2 cellular contexts compared by ENCODE assay signal in the genomic region with DNA sequence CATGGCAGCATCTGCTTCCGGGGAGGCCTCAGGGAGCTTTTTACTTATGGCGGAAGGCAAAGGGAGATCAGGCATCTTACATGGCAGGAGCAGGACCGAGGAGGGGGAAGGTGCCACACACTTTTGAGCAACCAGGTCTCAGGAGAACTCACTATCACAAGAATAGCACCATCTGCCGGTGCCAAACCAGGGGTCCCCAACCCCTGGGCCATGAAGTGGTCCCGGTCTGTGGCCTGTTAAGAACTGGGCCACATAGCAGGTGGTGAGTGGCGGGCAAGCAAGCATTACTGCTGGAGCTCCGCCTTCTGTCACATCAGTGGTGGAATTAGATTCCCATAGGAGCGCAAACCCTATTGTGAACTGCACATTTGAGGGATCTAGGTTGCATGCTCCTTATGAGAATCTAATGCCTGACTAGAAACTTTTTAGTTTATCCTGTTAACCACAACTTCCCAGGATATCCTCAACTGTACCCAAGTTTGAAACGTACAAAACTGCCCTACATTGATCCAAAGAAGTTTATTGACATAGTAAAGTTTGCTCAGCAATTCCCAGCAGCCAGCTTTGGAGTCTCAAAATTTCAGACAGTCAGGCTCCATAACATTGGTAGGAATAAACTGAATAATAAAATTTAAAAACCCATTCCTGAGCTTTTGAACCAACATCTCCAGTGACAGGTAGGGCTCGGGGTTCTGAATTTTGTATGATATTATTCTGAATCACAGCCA.
TF ChIP-seq lines count a peak whose summit lies in the region.

No MANE protein-coding gene starts in this region.

TF ChIP-seq in GM23338, 12 proteins besides CTCF, POLR2A, EP300 and RAD21:
- TF ChIP-seq, protein P1, sequence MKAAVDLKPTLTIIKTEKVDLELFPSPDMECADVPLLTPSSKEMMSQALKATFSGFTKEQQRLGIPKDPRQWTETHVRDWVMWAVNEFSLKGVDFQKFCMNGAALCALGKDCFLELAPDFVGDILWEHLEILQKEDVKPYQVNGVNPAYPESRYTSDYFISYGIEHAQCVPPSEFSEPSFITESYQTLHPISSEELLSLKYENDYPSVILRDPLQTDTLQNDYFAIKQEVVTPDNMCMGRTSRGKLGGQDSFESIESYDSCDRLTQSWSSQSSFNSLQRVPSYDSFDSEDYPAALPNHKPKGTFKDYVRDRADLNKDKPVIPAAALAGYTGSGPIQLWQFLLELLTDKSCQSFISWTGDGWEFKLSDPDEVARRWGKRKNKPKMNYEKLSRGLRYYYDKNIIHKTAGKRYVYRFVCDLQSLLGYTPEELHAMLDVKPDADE (IDR thresholded peaks at IDR 0.05), result no peak
- TF ChIP-seq STAT1 (IDR thresholded peaks at IDR 0.05; ENCODE audit: unreplicated experiment) (no peak), POLR2AphosphoS5 (IDR thresholded peaks at IDR 0.05; ENCODE audit: low read depth) (no peak), NANOG (IDR thresholded peaks at IDR 0.05; ENCODE audit: borderline replicate concordance) (no peak), EZH2phosphoT487 (IDR thresholded peaks at IDR 0.05; ENCODE audit: unreplicated experiment) (no peak)
- TF ChIP-seq, protein P2, sequence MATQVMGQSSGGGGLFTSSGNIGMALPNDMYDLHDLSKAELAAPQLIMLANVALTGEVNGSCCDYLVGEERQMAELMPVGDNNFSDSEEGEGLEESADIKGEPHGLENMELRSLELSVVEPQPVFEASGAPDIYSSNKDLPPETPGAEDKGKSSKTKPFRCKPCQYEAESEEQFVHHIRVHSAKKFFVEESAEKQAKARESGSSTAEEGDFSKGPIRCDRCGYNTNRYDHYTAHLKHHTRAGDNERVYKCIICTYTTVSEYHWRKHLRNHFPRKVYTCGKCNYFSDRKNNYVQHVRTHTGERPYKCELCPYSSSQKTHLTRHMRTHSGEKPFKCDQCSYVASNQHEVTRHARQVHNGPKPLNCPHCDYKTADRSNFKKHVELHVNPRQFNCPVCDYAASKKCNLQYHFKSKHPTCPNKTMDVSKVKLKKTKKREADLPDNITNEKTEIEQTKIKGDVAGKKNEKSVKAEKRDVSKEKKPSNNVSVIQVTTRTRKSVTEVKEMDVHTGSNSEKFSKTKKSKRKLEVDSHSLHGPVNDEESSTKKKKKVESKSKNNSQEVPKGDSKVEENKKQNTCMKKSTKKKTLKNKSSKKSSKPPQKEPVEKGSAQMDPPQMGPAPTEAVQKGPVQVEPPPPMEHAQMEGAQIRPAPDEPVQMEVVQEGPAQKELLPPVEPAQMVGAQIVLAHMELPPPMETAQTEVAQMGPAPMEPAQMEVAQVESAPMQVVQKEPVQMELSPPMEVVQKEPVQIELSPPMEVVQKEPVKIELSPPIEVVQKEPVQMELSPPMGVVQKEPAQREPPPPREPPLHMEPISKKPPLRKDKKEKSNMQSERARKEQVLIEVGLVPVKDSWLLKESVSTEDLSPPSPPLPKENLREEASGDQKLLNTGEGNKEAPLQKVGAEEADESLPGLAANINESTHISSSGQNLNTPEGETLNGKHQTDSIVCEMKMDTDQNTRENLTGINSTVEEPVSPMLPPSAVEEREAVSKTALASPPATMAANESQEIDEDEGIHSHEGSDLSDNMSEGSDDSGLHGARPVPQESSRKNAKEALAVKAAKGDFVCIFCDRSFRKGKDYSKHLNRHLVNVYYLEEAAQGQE (IDR thresholded peaks at IDR 0.05; ENCODE audit: unreplicated experiment), result no peak
- TF ChIP-seq, protein P3, sequence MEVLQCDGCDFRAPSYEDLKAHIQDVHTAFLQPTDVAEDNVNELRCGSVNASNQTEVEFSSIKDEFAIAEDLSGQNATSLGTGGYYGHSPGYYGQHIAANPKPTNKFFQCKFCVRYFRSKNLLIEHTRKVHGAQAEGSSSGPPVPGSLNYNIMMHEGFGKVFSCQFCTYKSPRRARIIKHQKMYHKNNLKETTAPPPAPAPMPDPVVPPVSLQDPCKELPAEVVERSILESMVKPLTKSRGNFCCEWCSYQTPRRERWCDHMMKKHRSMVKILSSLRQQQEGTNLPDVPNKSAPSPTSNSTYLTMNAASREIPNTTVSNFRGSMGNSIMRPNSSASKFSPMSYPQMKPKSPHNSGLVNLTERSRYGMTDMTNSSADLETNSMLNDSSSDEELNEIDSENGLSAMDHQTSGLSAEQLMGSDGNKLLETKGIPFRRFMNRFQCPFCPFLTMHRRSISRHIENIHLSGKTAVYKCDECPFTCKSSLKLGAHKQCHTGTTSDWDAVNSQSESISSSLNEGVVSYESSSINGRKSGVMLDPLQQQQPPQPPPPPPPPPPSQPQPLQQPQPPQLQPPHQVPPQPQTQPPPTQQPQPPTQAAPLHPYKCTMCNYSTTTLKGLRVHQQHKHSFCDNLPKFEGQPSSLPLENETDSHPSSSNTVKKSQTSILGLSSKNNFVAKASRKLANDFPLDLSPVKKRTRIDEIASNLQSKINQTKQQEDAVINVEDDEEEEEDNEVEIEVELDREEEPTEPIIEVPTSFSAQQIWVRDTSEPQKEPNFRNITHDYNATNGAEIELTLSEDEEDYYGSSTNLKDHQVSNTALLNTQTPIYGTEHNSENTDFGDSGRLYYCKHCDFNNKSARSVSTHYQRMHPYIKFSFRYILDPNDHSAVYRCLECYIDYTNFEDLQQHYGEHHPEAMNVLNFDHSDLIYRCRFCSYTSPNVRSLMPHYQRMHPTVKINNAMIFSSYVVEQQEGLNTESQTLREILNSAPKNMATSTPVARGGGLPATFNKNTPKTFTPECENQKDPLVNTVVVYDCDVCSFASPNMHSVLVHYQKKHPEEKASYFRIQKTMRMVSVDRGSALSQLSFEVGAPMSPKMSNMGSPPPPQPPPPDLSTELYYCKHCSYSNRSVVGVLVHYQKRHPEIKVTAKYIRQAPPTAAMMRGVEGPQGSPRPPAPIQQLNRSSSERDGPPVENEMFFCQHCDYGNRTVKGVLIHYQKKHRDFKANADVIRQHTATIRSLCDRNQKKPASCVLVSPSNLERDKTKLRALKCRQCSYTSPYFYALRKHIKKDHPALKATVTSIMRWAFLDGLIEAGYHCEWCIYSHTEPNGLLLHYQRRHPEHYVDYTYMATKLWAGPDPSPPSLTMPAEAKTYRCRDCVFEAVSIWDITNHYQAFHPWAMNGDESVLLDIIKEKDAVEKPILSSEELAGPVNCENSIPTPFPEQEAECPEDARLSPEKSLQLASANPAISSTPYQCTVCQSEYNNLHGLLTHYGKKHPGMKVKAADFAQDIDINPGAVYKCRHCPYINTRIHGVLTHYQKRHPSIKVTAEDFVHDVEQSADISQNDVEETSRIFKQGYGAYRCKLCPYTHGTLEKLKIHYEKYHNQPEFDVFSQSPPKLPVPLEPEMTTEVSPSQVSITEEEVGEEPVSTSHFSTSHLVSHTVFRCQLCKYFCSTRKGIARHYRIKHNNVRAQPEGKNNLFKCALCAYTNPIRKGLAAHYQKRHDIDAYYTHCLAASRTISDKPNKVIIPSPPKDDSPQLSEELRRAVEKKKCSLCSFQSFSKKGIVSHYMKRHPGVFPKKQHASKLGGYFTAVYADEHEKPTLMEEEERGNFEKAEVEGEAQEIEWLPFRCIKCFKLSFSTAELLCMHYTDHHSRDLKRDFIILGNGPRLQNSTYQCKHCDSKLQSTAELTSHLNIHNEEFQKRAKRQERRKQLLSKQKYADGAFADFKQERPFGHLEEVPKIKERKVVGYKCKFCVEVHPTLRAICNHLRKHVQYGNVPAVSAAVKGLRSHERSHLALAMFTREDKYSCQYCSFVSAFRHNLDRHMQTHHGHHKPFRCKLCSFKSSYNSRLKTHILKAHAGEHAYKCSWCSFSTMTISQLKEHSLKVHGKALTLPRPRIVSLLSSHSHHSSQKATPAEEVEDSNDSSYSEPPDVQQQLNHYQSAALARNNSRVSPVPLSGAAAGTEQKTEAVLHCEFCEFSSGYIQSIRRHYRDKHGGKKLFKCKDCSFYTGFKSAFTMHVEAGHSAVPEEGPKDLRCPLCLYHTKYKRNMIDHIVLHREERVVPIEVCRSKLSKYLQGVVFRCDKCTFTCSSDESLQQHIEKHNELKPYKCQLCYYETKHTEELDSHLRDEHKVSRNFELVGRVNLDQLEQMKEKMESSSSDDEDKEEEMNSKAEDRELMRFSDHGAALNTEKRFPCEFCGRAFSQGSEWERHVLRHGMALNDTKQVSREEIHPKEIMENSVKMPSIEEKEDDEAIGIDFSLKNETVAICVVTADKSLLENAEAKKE (CRISPR knock-in tag; IDR thresholded peaks at IDR 0.05), result no peak
TF ChIP-seq in GM23338: peak in this region for 0.

TF ChIP-seq in WTC11, 78 proteins besides CTCF, POLR2A, EP300 and RAD21:
- TF ChIP-seq, protein P4, sequence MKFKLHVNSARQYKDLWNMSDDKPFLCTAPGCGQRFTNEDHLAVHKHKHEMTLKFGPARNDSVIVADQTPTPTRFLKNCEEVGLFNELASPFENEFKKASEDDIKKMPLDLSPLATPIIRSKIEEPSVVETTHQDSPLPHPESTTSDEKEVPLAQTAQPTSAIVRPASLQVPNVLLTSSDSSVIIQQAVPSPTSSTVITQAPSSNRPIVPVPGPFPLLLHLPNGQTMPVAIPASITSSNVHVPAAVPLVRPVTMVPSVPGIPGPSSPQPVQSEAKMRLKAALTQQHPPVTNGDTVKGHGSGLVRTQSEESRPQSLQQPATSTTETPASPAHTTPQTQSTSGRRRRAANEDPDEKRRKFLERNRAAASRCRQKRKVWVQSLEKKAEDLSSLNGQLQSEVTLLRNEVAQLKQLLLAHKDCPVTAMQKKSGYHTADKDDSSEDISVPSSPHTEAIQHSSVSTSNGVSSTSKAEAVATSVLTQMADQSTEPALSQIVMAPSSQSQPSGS (CRISPR knock-in tag; IDR thresholded peaks at IDR 0.05; ENCODE audit: borderline replicate concordance, low read depth), result no peak
- no peak for TF ChIP-seq ZNF121 (CRISPR knock-in tag; IDR thresholded peaks at IDR 0.05)
- TF ChIP-seq EMX1 (CRISPR knock-in tag; IDR thresholded peaks at IDR 0.05), result no peak
- no peak for TF ChIP-seq CREM (CRISPR knock-in tag; IDR thresholded peaks at IDR 0.05)
- no peak for TF ChIP-seq SMAD4 (CRISPR knock-in tag; IDR thresholded peaks at IDR 0.05)
- TF ChIP-seq FOXK1 (CRISPR knock-in tag; IDR thresholded peaks at IDR 0.05), result no peak
- TF ChIP-seq RORB (CRISPR knock-in tag; IDR thresholded peaks at IDR 0.05), result no peak
- TF ChIP-seq FOXJ3 (CRISPR knock-in tag; IDR thresholded peaks at IDR 0.05; ENCODE audit: borderline replicate concordance), result no peak
- no peak for TF ChIP-seq ZNF263 (CRISPR knock-in tag; IDR thresholded peaks at IDR 0.05; ENCODE audit: low read depth)
- TF ChIP-seq, protein P5, sequence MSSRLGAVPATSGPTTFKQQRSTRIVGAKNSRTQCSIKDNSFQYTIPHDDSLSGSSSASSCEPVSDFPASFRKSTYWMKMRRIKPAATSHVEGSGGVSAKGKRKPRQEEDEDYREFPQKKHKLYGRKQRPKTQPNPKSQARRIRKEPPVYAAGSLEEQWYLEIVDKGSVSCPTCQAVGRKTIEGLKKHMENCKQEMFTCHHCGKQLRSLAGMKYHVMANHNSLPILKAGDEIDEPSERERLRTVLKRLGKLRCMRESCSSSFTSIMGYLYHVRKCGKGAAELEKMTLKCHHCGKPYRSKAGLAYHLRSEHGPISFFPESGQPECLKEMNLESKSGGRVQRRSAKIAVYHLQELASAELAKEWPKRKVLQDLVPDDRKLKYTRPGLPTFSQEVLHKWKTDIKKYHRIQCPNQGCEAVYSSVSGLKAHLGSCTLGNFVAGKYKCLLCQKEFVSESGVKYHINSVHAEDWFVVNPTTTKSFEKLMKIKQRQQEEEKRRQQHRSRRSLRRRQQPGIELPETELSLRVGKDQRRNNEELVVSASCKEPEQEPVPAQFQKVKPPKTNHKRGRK (CRISPR knock-in tag; IDR thresholded peaks at IDR 0.05; ENCODE audit: borderline replicate concordance), result no peak
- no peak for TF ChIP-seq SP1 (CRISPR knock-in tag; conservative IDR thresholded peaks at IDR 0.05)
- no peak for TF ChIP-seq IRF2 (CRISPR knock-in tag; IDR thresholded peaks at IDR 0.05; ENCODE audit: borderline replicate concordance, low read depth)
- TF ChIP-seq ZNF317 (CRISPR knock-in tag; IDR thresholded peaks at IDR 0.05; ENCODE audit: borderline replicate concordance, low read depth), result no peak
